Comparison of ENCODE assay signal across 12 cellular contexts in the genomic region with DNA sequence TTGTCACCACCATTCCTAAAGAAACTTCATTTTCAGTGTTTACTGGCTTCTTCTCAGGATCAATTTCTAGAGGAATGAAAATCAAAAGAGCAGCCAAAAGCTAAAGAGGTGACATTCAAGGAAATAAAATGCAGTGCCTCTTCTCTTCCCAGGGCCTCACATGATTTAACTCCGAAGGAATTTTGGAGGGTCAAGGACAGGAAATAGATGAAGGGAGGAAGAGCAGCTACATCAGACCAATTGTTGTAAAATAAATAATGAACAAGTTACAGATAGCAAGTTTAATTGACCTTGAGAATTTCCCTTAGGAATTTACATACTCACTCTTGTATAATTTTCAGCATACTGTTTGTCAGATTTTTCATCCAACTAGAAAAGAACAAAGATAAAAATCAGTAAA.
DNase-seq lines count a peak whose midpoint lies in the region; ATAC-seq and TF ChIP-seq lines count a peak whose summit lies in the region.
"Had no signal": no experiment of that assay in that cellular context is flagged by ENCODE, and none has a peak within 500 bp of the region (broad histone marks: within the 10 kb centered on the region; RNA-seq: fewer than 3 reads in every experiment).

No MANE protein-coding gene starts in this region.

- ATAC-seq in naive thymus-derived CD8-positive, alpha-beta T cell: no peak

- H3K4me1 ChIP-seq in SJSA1 (replicated peaks) (peaks cover 22% of the 10 kb centered on the region), osteoblast (ENCODE audit: insufficient read depth, low read length) (peaks cover 25% of the 10 kb centered on the region)

- peaks cover 8 to 36% (median 8%) of the 10 kb centered on the region in 3 donors for H3K36me3 Mint-ChIP-seq in naive thymus-derived CD8-positive, alpha-beta T cell
- peaks cover 1% of the 10 kb centered on the region for H3K36me3 Mint-ChIP-seq in T-helper 2 cell treated with Interferon-gamma antibody and Interleukin-4, amounts not matched to agents 5 μg/mL and 100 μg/mL, for 36 hours (ENCODE audit: low read depth)

- H3K27me3 Mint-ChIP-seq in naive thymus-derived CD8-positive, alpha-beta T cell: no peaks in the 10 kb centered on the region
- no peaks in the 10 kb centered on the region for H3K27me3 Mint-ChIP-seq in T-helper 2 cell treated with Interferon-gamma antibody and Interleukin-4, amounts not matched to agents 5 μg/mL and 100 μg/mL, for 36 hours (ENCODE audit: low read depth)
- H3K27me3 Mint-ChIP-seq: IgD-negative memory B cell; stimulated activated naive CD8-positive, alpha-beta T cell treated with anti-CD3 and anti-CD28 coated beads, Interleukin-15, Interleukin-2, amounts not matched to agents 100 ng/mL and 50 ng/mL, for 24 hours had no signal

- peaks cover 0 to 1% (median 0%) of the 10 kb centered on the region in 4 donors for H3K4me1 Mint-ChIP-seq in naive thymus-derived CD8-positive, alpha-beta T cell
- H3K4me1 Mint-ChIP-seq in T-helper 2 cell treated with Interferon-gamma antibody and Interleukin-4, amounts not matched to agents 5 μg/mL and 100 μg/mL, for 36 hours (ENCODE audit: low read depth): no peaks in the 10 kb centered on the region
- H3K4me1 Mint-ChIP-seq: IgD-negative memory B cell had no signal

- H3K4me3 ChIP-seq in SJSA1: no peak overlapping the region
- no peak overlapping the region for H3K4me3 ChIP-seq in osteoblast (ENCODE audit: insufficient read depth, low read length)
- H3K4me3 ChIP-seq in lower leg skin (ENCODE audit: low read depth, poor library complexity, severe bottlenecking): no peak overlapping the region
- H3K4me3 ChIP-seq: cardiac muscle cell had no signal

- H3K4me2 ChIP-seq in osteoblast (ENCODE audit: insufficient read depth, low read length): no peak overlapping the region

- no peak for TF ChIP-seq CTCF in osteoblast (IDR thresholded peaks at IDR 0.05; ENCODE audit: extremely low read depth, low read depth, low read length)
- no peak for TF ChIP-seq CTCF in lower leg skin (IDR thresholded peaks at IDR 0.05)

- H3K27me3 ChIP-seq in SJSA1 (replicated peaks) (no peaks in the 10 kb centered on the region), osteoblast (ENCODE audit: insufficient read depth, low read length) (no peaks in the 10 kb centered on the region)
- H3K27me3 ChIP-seq: cardiac muscle cell had no signal

- POLR2A ChIA-PET in naive thymus-derived CD8-positive, alpha-beta T cell (lab: Charles Lee): no interaction called here

- H3K4me3 Mint-ChIP-seq in naive thymus-derived CD8-positive, alpha-beta T cell: no peak overlapping the region
- no peak overlapping the region for H3K4me3 Mint-ChIP-seq in T-helper 2 cell treated with Interferon-gamma antibody and Interleukin-4, amounts not matched to agents 5 μg/mL and 100 μg/mL, for 36 hours
- H3K4me3 Mint-ChIP-seq: IgD-negative memory B cell; stimulated activated naive CD8-positive, alpha-beta T cell treated with anti-CD3 and anti-CD28 coated beads, Interleukin-15, Interleukin-2, amounts not matched to agents 100 ng/mL and 50 ng/mL, for 24 hours had no signal

- H3K79me2 ChIP-seq in osteoblast (ENCODE audit: insufficient read depth, low read length): peaks cover 12% of the 10 kb centered on the region

- H3K9me3 Mint-ChIP-seq in naive thymus-derived CD8-positive, alpha-beta T cell: no peaks in the 10 kb centered on the region
- H3K9me3 Mint-ChIP-seq in T-helper 2 cell treated with Interferon-gamma antibody and Interleukin-4, amounts not matched to agents 5 μg/mL and 100 μg/mL, for 36 hours: no peaks in the 10 kb centered on the region
- H3K9me3 Mint-ChIP-seq: IgD-negative memory B cell; stimulated activated naive CD8-positive, alpha-beta T cell treated with anti-CD3 and anti-CD28 coated beads, Interleukin-15, Interleukin-2, amounts not matched to agents 100 ng/mL and 50 ng/mL, for 24 hours had no signal

- peak; percentile 36 for DNase-seq in Daoy (ENCODE audit: low read depth)
- peak in 1 of 2 experiments; percentile 72 for DNase-seq in SJSA1 (ENCODE audit: low read depth in 1 of 2, low spot score in 2 of 2)
- DNase-seq in foreskin melanocyte: peak; percentile 39
- peak; percentile 18 for DNase-seq in osteoblast (ENCODE audit: insufficient read length, low spot score, missing footprints)
- DNase-seq in stimulated activated CD4-positive, alpha-beta T cell treated with anti-CD3 and anti-CD28 coated beads, Interleukin-4, amount 100 ng/mL, for 4 hours: no peak
- DNase-seq in naive thymus-derived CD8-positive, alpha-beta T cell: no peak
- DNase-seq in lower leg skin (ENCODE audit: low spot score in 2 of 2): no peak
- no peak for DNase-seq in T-helper 2 cell treated with Interferon-gamma antibody and Interleukin-4, amounts not matched to agents 5 μg/mL and 100 μg/mL, for 36 hours (ENCODE audit: low spot score)
- DNase-seq: activated T-cell treated with anti-CD3 and anti-CD28 coated beads for 4 hours had no signal

- no peaks in the 10 kb centered on the region for H3K9me3 ChIP-seq in SJSA1 (replicated peaks)
- no peaks in the 10 kb centered on the region for H3K9me3 ChIP-seq in osteoblast (ENCODE audit: low read depth, low read length)

- WGBS in lower leg skin, 2 donors: 41 to 45% methylated on average over 1 of the region's 1 CpG

- H4K20me1 ChIP-seq in osteoblast (ENCODE audit: insufficient read depth, low read length): no peaks in the 10 kb centered on the region

- intact Hi-C loops in lower leg skin (cut with DNase I; ENCODE audit: low total_unique reads): no loop called here

- no peak overlapping the region for H2AFZ ChIP-seq in osteoblast (ENCODE audit: low read length)

- H3K36me3 ChIP-seq in SJSA1 (peaks cover 44% of the 10 kb centered on the region), osteoblast (ENCODE audit: insufficient read depth, low read length) (peaks cover 8% of the 10 kb centered on the region)

- H3K27ac ChIP-seq in SJSA1 (peak overlapping the region; percentile 43), osteoblast (ENCODE audit: low read depth, low read length) (peak overlapping the region; percentile 61)
- H3K27ac ChIP-seq: cardiac muscle cell had no signal

- no peak overlapping the region for H3K27ac Mint-ChIP-seq in naive thymus-derived CD8-positive, alpha-beta T cell
- no peak overlapping the region for H3K27ac Mint-ChIP-seq in T-helper 2 cell treated with Interferon-gamma antibody and Interleukin-4, amounts not matched to agents 5 μg/mL and 100 μg/mL, for 36 hours
- H3K27ac Mint-ChIP-seq: stimulated activated naive CD8-positive, alpha-beta T cell treated with anti-CD3 and anti-CD28 coated beads, Interleukin-15, Interleukin-2, amounts not matched to agents 100 ng/mL and 50 ng/mL, for 24 hours had no signal

- TF ChIP-seq POLR2A in lower leg skin (IDR thresholded peaks at IDR 0.05): no peak

Comparison
In these comparisons a context has a peak if more than half of its experiments do, and no peak if none do; other contexts are left out.
1. DNase-seq: peak in Daoy (single experiment), foreskin melanocyte (single experiment) and osteoblast (single experiment); none in stimulated activated CD4-positive, alpha-beta T cell treated with anti-CD3 and anti-CD28 coated beads, Interleukin-4, amount 100 ng/mL, for 4 hours (0 of 2), naive thymus-derived CD8-positive, alpha-beta T cell (0 of 10), lower leg skin (0 of 2) and T-helper 2 cell treated with Interferon-gamma antibody and Interleukin-4, amounts not matched to agents 5 μg/mL and 100 μg/mL, for 36 hours (single experiment).